In the genomic region with DNA sequence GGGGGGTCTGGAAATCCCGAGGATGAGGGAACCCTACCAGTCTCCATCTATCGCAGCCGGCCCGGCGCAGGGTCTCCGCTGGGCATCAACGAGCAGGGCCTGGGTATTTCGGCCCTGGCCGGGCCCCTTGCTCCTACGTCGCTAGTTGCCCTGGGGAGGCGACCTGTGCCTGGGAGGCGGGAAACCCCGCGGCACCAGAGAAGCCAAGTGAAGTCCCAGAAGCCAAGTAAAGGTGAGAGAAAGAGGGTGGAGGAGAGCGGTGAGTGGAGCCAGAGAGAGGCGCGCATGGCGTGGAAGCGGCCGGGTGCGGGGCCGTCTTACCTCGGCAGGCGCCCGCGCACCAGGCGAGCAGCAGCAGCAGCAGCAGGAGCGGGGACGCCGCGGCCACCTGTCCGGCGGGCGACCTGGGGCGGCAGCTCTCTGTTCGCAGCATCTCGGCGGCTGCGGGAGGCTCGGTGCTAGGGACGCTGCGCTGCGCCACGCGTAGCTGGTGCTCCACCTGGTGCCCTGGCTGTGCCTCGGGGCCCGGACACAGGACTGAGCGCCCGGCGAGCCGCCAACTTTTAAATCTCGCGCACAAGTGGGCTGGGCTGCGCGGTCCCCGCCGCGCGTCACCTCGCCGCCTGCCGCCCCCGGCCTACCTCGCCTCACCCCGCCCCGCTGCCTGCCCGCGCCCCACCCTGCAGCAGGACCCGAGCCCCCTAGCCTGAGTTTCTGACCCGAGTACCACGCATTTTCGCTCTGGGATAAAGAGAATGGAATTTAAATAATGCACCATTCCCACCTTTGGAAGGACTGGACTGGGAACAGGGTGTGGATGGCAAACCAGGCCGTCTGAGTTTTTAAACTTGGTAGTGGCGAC, we compare ENCODE assay signal across 7 cellular contexts. TPM values are rescaled to one million over a fixed set of nuclear protein-coding genes. Genes with fewer than 3 reads are reported as not detected.
DNase-seq lines count a peak whose midpoint lies in the region; TF ChIP-seq lines count a peak whose summit lies in the region.

NMU (minus strand) TSS at position 539 of the 862 bp plus-strand sequence; CDS start at position 433, 106 bp downstream.

- H3K4me3 Mint-ChIP-seq in HFFc6 = peak within 1 kb of the TSS; percentile 41

- whole genome bisulfite sequencing in ovary, 3 donors = 1 to 2% (median 1%) methylated on average over 43 to 75 of the region's 75 CpGs

- no peak within 1 kb of the TSS for H3K27ac ChIP-seq in ovary

- intact Hi-C loops in ovary (cut with DNase I) = no loop called here

- peak; percentile 41 for TF ChIP-seq CTCF in GM12874 (IDR thresholded peaks at IDR 0.05; ENCODE audit: insufficient read depth, low read depth, low read length)
- no peak for TF ChIP-seq CTCF in HFFc6 (IDR thresholded peaks at IDR 0.05)
- no peak for TF ChIP-seq CTCF in foreskin fibroblast (IDR thresholded peaks at IDR 0.05; ENCODE audit: low read depth, low read length)
- TF ChIP-seq CTCF in ovary (IDR thresholded peaks at IDR 0.05) = no peak

- TF ChIP-seq EP300 in ovary (IDR thresholded peaks at IDR 0.05) = no peak

- H3K4me1 ChIP-seq in ovary (ENCODE audit: insufficient read depth) = peaks cover 6% of the 10 kb centered on the region

- no peaks in the 10 kb centered on the region for H3K9me3 Mint-ChIP-seq in HFFc6

- H3K36me3 ChIP-seq in ovary = no peaks in the 10 kb centered on the region

- H3K4me1 Mint-ChIP-seq in HFFc6 (ENCODE audit: low read depth) = peaks cover 6% of the 10 kb centered on the region; the same call in 1 of the 2 replicates

- no peaks in the 10 kb centered on the region for H3K9me3 ChIP-seq in ovary

- no peaks in the 10 kb centered on the region for H3K36me3 Mint-ChIP-seq in HFFc6 (ENCODE audit: low read depth)

- DNase-seq in HFFc6 (no peak), NCI-H2171 treated with DMSO at 0.1 percent for 48 hours (lab: John Stamatoyannopoulos, UW) (peak; percentile 59), foreskin fibroblast (peak; percentile 2 to 46), ovary (peak in 2 of 5 donors; percentile 15 to 31), SIG-M5 treated with dmso at 0.1 percent for 504 hours (lab: John Stamatoyannopoulos, UW; ENCODE audit: unreplicated experiment) (no peak)
- DNase-seq in activated CD8-positive, alpha-beta memory T cell treated with anti-CD3 and anti-CD28 coated beads, Interleukin-2, amount 50 U/mL, for 4 hours = peak; percentile 16

- H3K27ac Mint-ChIP-seq in HFFc6 = no peak within 1 kb of the TSS

- H3K27me3 Mint-ChIP-seq in HFFc6 (ENCODE audit: insufficient read depth) = peaks cover 31% of the 10 kb centered on the region

- no peaks in the 10 kb centered on the region for H3K27me3 ChIP-seq in ovary

- no peak for TF ChIP-seq POLR2A in ovary (IDR thresholded peaks at IDR 0.05)

- H3K4me3 ChIP-seq in foreskin fibroblast (ENCODE audit: low read depth in 1 of 2, low read length in 2 of 2) = peak within 1 kb of the TSS; percentile 7 to 15
- peak within 1 kb of the TSS; percentile 9 for H3K4me3 ChIP-seq in ovary

RNA-seq across cellular contexts. Expression of gene NMU, which starts in this region (rescaled TPM):
- not detected for total RNA-seq in HFFc6 (2021; fragmentation: NEBNext Ultra II Directional; extraction: Animal tissue kit (Norgen Biotek cat#: 25700))
- under 1 TPM in 1 of 7 donors, not detected in 6; 0.77 TPM for total RNA-seq in ovary
- polyA plus RNA-seq in ovary = under 1 TPM in 1 of 2 donors, not detected in 1; 0.28 TPM

Comparison
In these comparisons a context has a peak if more than half of its experiments do, and no peak if none do; other contexts are left out.
1. DNase-seq: peak in NCI-H2171 treated with DMSO at 0.1 percent for 48 hours (single experiment), activated CD8-positive, alpha-beta memory T cell treated with anti-CD3 and anti-CD28 coated beads, Interleukin-2, amount 50 U/mL, for 4 hours (single experiment) and foreskin fibroblast (2 of 2); none in HFFc6 (single experiment) and SIG-M5 treated with dmso at 0.1 percent for 504 hours (single experiment).